Comparison of ENCODE assay signal across 8 cellular contexts in genomic region chr18:50374753-50375391, GRCh38. TPM values are rescaled to one million over a fixed set of nuclear protein-coding genes. Genes with fewer than 3 reads are reported as not detected.
A peak's percentile ranks its signal among the peaks of the same experiment; 100 is the strongest.
DNase-seq lines count a peak whose midpoint lies in the region; ATAC-seq, FAIRE-seq and TF ChIP-seq lines count a peak whose summit lies in the region.

Gene SKA1, plus strand, starts transcription at chr18:50375046. Its CDS starts 785 bp downstream, at chr18:50375831.

- TF ChIP-seq EP300 in esophagus muscularis mucosa (IDR thresholded peaks at IDR 0.05) = no peak

- peak; percentile 70 for FAIRE-seq in RCC 7860 (lab: Jason Lieb, UNC)

- H3K36me3 Mint-ChIP-seq in activated T-cell treated with anti-CD3 and anti-CD28 coated beads, Interleukin-2, amount 50 U/mL, for 72 hours (ENCODE audit: insufficient read depth in 2 of 2) = peaks cover 2 to 10% of the 10 kb centered on the region in 2 donors

- H3K4me3 Mint-ChIP-seq in activated T-cell treated with anti-CD3 and anti-CD28 coated beads, Interleukin-2, amount 50 U/mL, for 72 hours = peak within 1 kb of the TSS; percentile 86 to 94

- TF ChIP-seq POLR2A in esophagus muscularis mucosa (IDR thresholded peaks at IDR 0.05; ENCODE audit: low read depth) = no peak

- H3K27ac Mint-ChIP-seq in activated T-cell treated with anti-CD3 and anti-CD28 coated beads, Interleukin-2, amount 50 U/mL, for 72 hours = peak within 1 kb of the TSS; percentile 85

- H3K4me3 ChIP-seq in esophagus muscularis mucosa (peak within 1 kb of the TSS; percentile 52 to 63 (median 56)), muscle layer of duodenum (ENCODE audit: low read depth in 1 of 2, low read length in 2 of 2) (peak within 1 kb of the TSS; percentile 62 to 83)

- 0% methylated on average over 19 of the region's 47 CpGs for WGBS in esophagus muscularis mucosa

- peaks cover under 1 to 3% of the 10 kb centered on the region in 2 donors for H3K9me3 Mint-ChIP-seq in activated T-cell treated with anti-CD3 and anti-CD28 coated beads, Interleukin-2, amount 50 U/mL, for 72 hours

- H3K27ac ChIP-seq in KOPT-K1 (ENCODE audit: low read depth, low read length, poor library complexity, severe bottlenecking) (peak within 1 kb of the TSS; percentile 82), esophagus muscularis mucosa (replicated peaks in 1 of 4) (peak within 1 kb of the TSS; percentile 58 to 79 (median 70)), muscle layer of duodenum (ENCODE audit: low read length) (peak within 1 kb of the TSS; percentile 71)

- H3K27me3 ChIP-seq in esophagus muscularis mucosa (no peaks in the 10 kb centered on the region), muscle layer of duodenum (ENCODE audit: low read depth, low read length) (no peaks in the 10 kb centered on the region)

- no peak for TF ChIP-seq CTCF in esophagus muscularis mucosa (IDR thresholded peaks at IDR 0.05)

- H3K4me1 Mint-ChIP-seq in activated T-cell treated with anti-CD3 and anti-CD28 coated beads, Interleukin-2, amount 50 U/mL, for 72 hours (ENCODE audit: low read depth) = peaks cover 12% of the 10 kb centered on the region

- intact Hi-C loops in esophagus muscularis mucosa (cut with DNase I) = loop anchor here (5.0 kb wide), 1 partner anchor 83 kb away; no protein-coding TSS in a partner anchor

- H3K4me1 ChIP-seq in esophagus muscularis mucosa (peaks cover 9 to 16% (median 12%) of the 10 kb centered on the region in 4 donors), muscle layer of duodenum (ENCODE audit: control insufficient read depth in 1 of 2, insufficient read depth in 2 of 2, low read length in 2 of 2) (peaks cover 0 to 10% of the 10 kb centered on the region in 2 donors)

- H3K9me3 ChIP-seq in KOPT-K1 (ENCODE audit: insufficient read depth, low read length, poor library complexity, severe bottlenecking) (peaks cover 9% of the 10 kb centered on the region), esophagus muscularis mucosa (peaks cover 0 to 12% (median 5%) of the 10 kb centered on the region in 4 donors), muscle layer of duodenum (ENCODE audit: control insufficient read depth in 1 of 2, low read length in 2 of 2) (peaks cover 0 to 6% of the 10 kb centered on the region in 2 donors)

- ATAC-seq in GM21786 (IDR thresholded peaks at IDR 0.05; ENCODE audit: unreplicated experiment) = peak; percentile 92
- peak; percentile 97 to 98 for ATAC-seq in activated T-cell treated with anti-CD3 and anti-CD28 coated beads, Interleukin-2, amount 50 U/mL, for 72 hours (replicated peaks in 1 of 2)

- peaks cover 6% of the 10 kb centered on the region for H3K27me3 Mint-ChIP-seq in activated T-cell treated with anti-CD3 and anti-CD28 coated beads, Interleukin-2, amount 50 U/mL, for 72 hours (ENCODE audit: low read depth)

- peaks cover 32% of the 10 kb centered on the region for H3K36me3 ChIP-seq in KOPT-K1 (ENCODE audit: insufficient read depth, low read length)
- H3K36me3 ChIP-seq in esophagus muscularis mucosa = no peaks in the 10 kb centered on the region
- H3K36me3 ChIP-seq in muscle layer of duodenum (ENCODE audit: control insufficient read depth in 1 of 2, insufficient read depth in 2 of 2, low read length in 2 of 2) = no peaks in the 10 kb centered on the region

- DNase-seq in DMS79 (lab: John Stamatoyannopoulos, UW) = peak; percentile 82
- peak; percentile 80 for DNase-seq in RCC 7860 (ENCODE audit: low spot score)
- DNase-seq in activated T-cell treated with anti-CD3 and anti-CD28 coated beads, Interleukin-2, amount 50 U/mL, for 72 hours = peak; percentile 91 to 92
- DNase-seq in esophagus muscularis mucosa (ENCODE audit: extremely low spot score) = peak; percentile 97
- peak; percentile 79 to 86 for DNase-seq in stimulated activated CD8-positive, alpha-beta memory T cell treated with anti-CD3 and anti-CD28 coated beads, Interleukin-7, amount 100 ng/mL, for 4 hours (ENCODE audit: low read depth in 2 of 2)

RNA-seq across cellular contexts. Expression of gene SKA1, which starts in this region (rescaled TPM):
- total RNA-seq in activated T-cell treated with anti-CD3 and anti-CD28 coated beads, Interleukin-2, amount 50 U/mL, for 72 hours = 10 to 100 TPM; 63.2 to 73.1 TPM
- total RNA-seq in esophagus muscularis mucosa = not detected

Comparison
In these comparisons a context has a peak if more than half of its experiments do, and no peak if none do; other contexts are left out.
1. Peak in every context shown above with its lines: DNase-seq, ATAC-seq, H3K4me3 ChIP-seq and H3K27ac ChIP-seq.
2. RNA of gene SKA1 (total RNA-seq): 63.2 to 73.1 TPM in activated T-cell treated with anti-CD3 and anti-CD28 coated beads, Interleukin-2, amount 50 U/mL, for 72 hours; not detected in esophagus muscularis mucosa; every median in the first group is over 10 times any median in the second.
3. Peak in DNase-seq, H3K4me3 ChIP-seq and H3K27ac ChIP-seq in esophagus muscularis mucosa; RNA of the gene not detected or under 1 TPM.